In genomic region chr1:148769495-148769894, GRCh38 we compare ENCODE assay signal across 5 cellular contexts. TPM values are rescaled to one million over a fixed set of nuclear protein-coding genes. Genes with fewer than 3 reads are reported as not detected.
"Had no signal": no experiment of that assay in that cellular context is flagged by ENCODE, and none has a peak within 500 bp of the region (broad histone marks: within the 10 kb centered on the region; RNA-seq: fewer than 3 reads in every experiment).

No MANE protein-coding gene starts in this region.

RNA-seq across cellular contexts. Expression of gene NUDT4B, which starts 20.9 kb away (rescaled TPM):
- total RNA-seq: kidney, left ventricle myocardium inferior, left ventricle myocardium superior, lower lobe of right lung, mesothelial cell of epicardium had no signal
